Comparison of ENCODE assay signal across 20 cellular contexts in genomic region chr7:45230083-45230482, GRCh38.
DNase-seq lines count a peak whose midpoint lies in the region; ATAC-seq, FAIRE-seq and TF ChIP-seq lines count a peak whose summit lies in the region.
"Had no signal": no experiment of that assay in that cellular context is flagged by ENCODE, and none has a peak within 500 bp of the region (broad histone marks: within the 10 kb centered on the region; RNA-seq: fewer than 3 reads in every experiment).

No MANE protein-coding gene starts in this region.

- peak; percentile 21 for FAIRE-seq in kidney (lab: Jason Lieb, UNC)
- FAIRE-seq: A204.1, GM12892, GM18507, H54 had no signal

- no peaks in the 10 kb centered on the region for H3K4me1 ChIP-seq in NT2/D1 (ENCODE audit: insufficient read depth, insufficient read length)
- peaks cover 0 to 8% of the 10 kb centered on the region in 2 donors for H3K4me1 ChIP-seq in kidney (ENCODE audit: control insufficient read depth in 1 of 2, insufficient read depth in 1 of 2, low read depth in 1 of 2, low read length in 2 of 2)
- H3K4me1 ChIP-seq in parathyroid adenoma, result no peaks in the 10 kb centered on the region
- H3K4me1 ChIP-seq: BE2C had no signal

- no peaks in the 10 kb centered on the region for H3K36me3 ChIP-seq in NT2/D1 (ENCODE audit: insufficient read depth, insufficient read length, low read length)
- no peaks in the 10 kb centered on the region for H3K36me3 ChIP-seq in kidney (ENCODE audit: control insufficient read depth in 1 of 2, insufficient read depth in 2 of 2, low read length in 2 of 2)
- no peaks in the 10 kb centered on the region for H3K36me3 ChIP-seq in parathyroid adenoma (ENCODE audit: control insufficient read depth, insufficient read depth, low read length)
- H3K36me3 ChIP-seq: BE2C had no signal

- H3K27me3 ChIP-seq in NT2/D1 (ENCODE audit: insufficient read depth, insufficient read length) (peaks cover 2% of the 10 kb centered on the region), parathyroid adenoma (ENCODE audit: control insufficient read depth, insufficient read depth, low read length) (no peaks in the 10 kb centered on the region)
- H3K27me3 ChIP-seq: BE2C had no signal

- H2AFZ ChIP-seq in parathyroid adenoma, result no peak overlapping the region
- H2AFZ ChIP-seq: GM23338 had no signal

- H3K4me3 ChIP-seq in NT2/D1 (ENCODE audit: insufficient read length, low read depth) (no peak overlapping the region), kidney (ENCODE audit: low read length in 2 of 2) (no peak overlapping the region), parathyroid adenoma (ENCODE audit: low read depth, low read length) (no peak overlapping the region)
- H3K4me3 ChIP-seq: GM23338 had no signal

- TF ChIP-seq CTCF in kidney (IDR thresholded peaks at IDR 0.05; ENCODE audit: borderline replicate concordance, extremely low read depth, insufficient read depth) (no peak), parathyroid adenoma (IDR thresholded peaks at IDR 0.05) (no peak)

- intact Hi-C loops in kidney (cut with DNase I), result no loop called here

- H3K9ac ChIP-seq in NT2/D1 (ENCODE audit: insufficient read length, low read depth), result no peak overlapping the region
- H3K9ac ChIP-seq in kidney (ENCODE audit: low read length in 2 of 2), result no peak overlapping the region
- H3K9ac ChIP-seq in parathyroid adenoma, result no peak overlapping the region

- no peak overlapping the region for H3K4me2 ChIP-seq in parathyroid adenoma (ENCODE audit: low read length)
- H3K4me2 ChIP-seq: GM23338 had no signal

- ATAC-seq in GM18868 (IDR thresholded peaks at IDR 0.05; ENCODE audit: unreplicated experiment), result no peak
- ATAC-seq: GM23338 had no signal

- H3K9me3 ChIP-seq in NT2/D1 (ENCODE audit: insufficient read depth, low read length) (no peaks in the 10 kb centered on the region), kidney (ENCODE audit: control insufficient read depth in 1 of 2, low read length in 2 of 2) (no peaks in the 10 kb centered on the region), parathyroid adenoma (ENCODE audit: control insufficient read depth, low read length) (no peaks in the 10 kb centered on the region)
- H3K9me3 ChIP-seq: BE2C had no signal

- no peaks in the 10 kb centered on the region for H3K79me2 ChIP-seq in parathyroid adenoma

- peak; percentile 6 for DNase-seq in EH (ENCODE audit: low read depth)
- DNase-seq in NT2/D1 (ENCODE audit: low read depth, low spot score), result peak; percentile 15
- DNase-seq in kidney, result no peak
- DNase-seq in activated gamma-delta T cell treated with Interleukin-2 at 50 U/mL for 16 hours, result no peak
- DNase-seq: ACHN; BE2C; C1 segment of cervical spinal cord; CD4-positive, CD25-positive, alpha-beta regulatory T cell; CD8-positive, alpha-beta memory T cell; COR-L47; DMS 273 treated with DMSO at 0.1 percent for 48 hours; GDM1; HCEC 1CT had no signal

- no peak overlapping the region for H3K27ac ChIP-seq in kidney (ENCODE audit: low read depth in 2 of 2, low read length in 2 of 2)
- peak overlapping the region; percentile 2 for H3K27ac ChIP-seq in parathyroid adenoma

Comparison
In these comparisons a context has a peak if more than half of its experiments do, and no peak if none do; other contexts are left out.
1. DNase-seq: peak in EH (single experiment) and NT2/D1 (single experiment); none in kidney (single experiment) and activated gamma-delta T cell treated with Interleukin-2 at 50 U/mL for 16 hours (single experiment).